21 cellular contexts compared by ENCODE assay signal in genomic region chr10:130455111-130455695, GRCh38.
"Had no signal": no experiment of that assay in that cellular context is flagged by ENCODE, and none has a peak within 500 bp of the region (broad histone marks: within the 10 kb centered on the region; RNA-seq: fewer than 3 reads in every experiment).

No MANE protein-coding gene starts in this region.

- DNase-seq: IMR-90, Karpas-422, KG1, MG63, NCI-H1092, NCI-H1105 treated with DMSO at 0.1 percent for 48 hours, NCI-H1417 treated with DMSO at 0.1 percent for 48 hours, NCI-H146, NCI-H1694 treated with DMSO at 0.1 percent for 48 hours, NCI-H1930, NCI-H2081, NCI-H2171, NCI-H226, NCI-H446, NCI-H510A treated with DMSO at 0.1 percent for 48 hours, NCI-H526, NCI-H774, Right ventricle myocardium superior, RPMI8226, SK-N-SH had no signal

- H3K4me3 ChIP-seq: MG63 had no signal

- H3K4me2 ChIP-seq: SK-N-SH had no signal

- H3K9me3 ChIP-seq: MG63, SK-N-SH had no signal

- H3K9ac ChIP-seq: SK-N-SH had no signal

- ATAC-seq: HepG2 had no signal

- H3K36me3 ChIP-seq: MG63 had no signal
